Comparison of ENCODE assay signal across 21 cellular contexts in the genomic region with DNA sequence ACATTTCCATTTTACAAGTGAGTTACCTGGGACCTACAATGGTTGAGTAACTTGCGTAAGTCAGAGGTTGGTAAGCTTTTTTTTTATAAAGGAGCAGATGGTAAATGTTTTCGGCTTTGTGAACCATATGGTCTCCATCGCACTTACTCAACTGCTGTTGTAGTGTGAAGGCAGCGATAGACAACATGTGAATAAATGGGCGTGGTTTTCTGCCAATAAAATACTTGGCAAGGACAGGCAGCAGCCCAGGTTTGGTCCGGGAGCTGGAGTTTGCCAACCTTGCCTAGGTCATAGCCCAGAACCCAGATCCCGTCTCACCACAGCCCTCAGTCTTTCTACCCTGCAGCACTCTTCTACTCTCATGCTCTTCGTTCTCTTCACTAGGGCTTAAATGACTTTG. TPM values are rescaled to one million over a fixed set of nuclear protein-coding genes. Genes with fewer than 3 reads are reported as not detected.
A peak's percentile ranks its signal among the peaks of the same experiment; 100 is the strongest.
DNase-seq lines count a peak whose midpoint lies in the region; ATAC-seq and TF ChIP-seq lines count a peak whose summit lies in the region.
"Had no signal": no experiment of that assay in that cellular context is flagged by ENCODE, and none has a peak within 500 bp of the region (broad histone marks: within the 10 kb centered on the region; RNA-seq: fewer than 3 reads in every experiment).

No MANE protein-coding gene starts in this region.

- DNase-seq in DMS 273 (lab: John Stamatoyannopoulos, UW; ENCODE audit: unreplicated experiment), result peak; percentile 92
- DNase-seq in NCI-H1694 (lab: John Stamatoyannopoulos, UW), result peak; percentile 90
- no peak for DNase-seq in T-helper 17 cell
- no peak for DNase-seq in left colon
- DNase-seq in T-cell, result no peak
- no peak for DNase-seq in nephron progenitor cell
- DNase-seq: ACHN; CD4-positive, alpha-beta T cell; DMS79 treated with DMSO at 0.1 percent for 48 hours; KBM-7; NCI-H1436 treated with DMSO at 0.1 percent for 48 hours; NCI-H2081 treated with DMSO at 0.1 percent for 48 hours; NCI-H2227 treated with DMSO at 0.1 percent for 48 hours; NCI-H526 treated with DMSO at 0.1 percent for 48 hours; NK-92 treated with Interleukin-12 subunit alpha and Interleukin-12 subunit beta, amount 100 ng/mL, for 24 hours; OCI-M1; SHP77 treated with DMSO at 0.1 percent for 48 hours had no signal

- H3K4me3 Mint-ChIP-seq in T-helper 17 cell, result no peak overlapping the region
- H3K4me3 Mint-ChIP-seq in T-cell, result no peak overlapping the region
- no peak overlapping the region for H3K4me3 Mint-ChIP-seq in nephron progenitor cell
- H3K4me3 Mint-ChIP-seq: B cell; CD4-positive, alpha-beta T cell had no signal

- peaks cover 6% of the 10 kb centered on the region for H3K4me1 Mint-ChIP-seq in T-helper 17 cell
- H3K4me1 Mint-ChIP-seq in T-cell, result peaks cover 7 to 17% (median 12%) of the 10 kb centered on the region in 3 donors
- H3K4me1 Mint-ChIP-seq in nephron progenitor cell, result peaks cover 9% of the 10 kb centered on the region

- intact Hi-C loops in left colon (cut with DNase I, micrococcal nuclease), result no loop called here

- ATAC-seq in T-helper 17 cell (no peak), left colon (peak; percentile 87), T-cell (replicated peaks in 1 of 4) (no peak), HG02885 (IDR thresholded peaks at IDR 0.05; ENCODE audit: poor library complexity, unreplicated experiment) (no peak)
- ATAC-seq: SK-N-SH treated with all-trans-retinoic acid at 6 μM for 48 hours had no signal

- H3K9me3 Mint-ChIP-seq in T-cell (no peaks in the 10 kb centered on the region), nephron progenitor cell (no peaks in the 10 kb centered on the region)
- H3K9me3 Mint-ChIP-seq: CD4-positive, alpha-beta T cell had no signal

- H3K27ac Mint-ChIP-seq in T-helper 17 cell (peak overlapping the region; percentile 56), T-cell (no peak overlapping the region), nephron progenitor cell (no peak overlapping the region)
- H3K27ac Mint-ChIP-seq: B cell; CD4-positive, alpha-beta T cell had no signal

- no peaks in the 10 kb centered on the region for H3K27me3 Mint-ChIP-seq in T-helper 17 cell
- no peaks in the 10 kb centered on the region for H3K27me3 Mint-ChIP-seq in T-cell
- H3K27me3 Mint-ChIP-seq in nephron progenitor cell (ENCODE audit: low read depth, poor library complexity), result peaks cover 2% of the 10 kb centered on the region
- H3K27me3 Mint-ChIP-seq: B cell; CD4-positive, alpha-beta T cell had no signal

- POLR2A ChIA-PET in T-cell (lab: Charles Lee), result no interaction called here

- no peaks in the 10 kb centered on the region for H3K9me3 ChIP-seq in T-helper 17 cell (ENCODE audit: control insufficient read depth, low read length, poor library complexity, severe bottlenecking)
- H3K9me3 ChIP-seq: HAP-1 had no signal

- CTCF ChIA-PET in T-cell (lab: Charles Lee), result no interaction called here

- H3K36me3 Mint-ChIP-seq in T-helper 17 cell (ENCODE audit: low read depth) (peaks cover 4% of the 10 kb centered on the region), T-cell (peaks cover 49% of the 10 kb centered on the region), nephron progenitor cell (ENCODE audit: low read depth) (peaks cover 62% of the 10 kb centered on the region)

- no peak for TF ChIP-seq CTCF in nephron progenitor cell (IDR thresholded peaks at IDR 0.05)

RNA-seq across cellular contexts. Expression of a gene that starts 6.3 kb away (rescaled TPM):
- 10 to 100 TPM; 22.7 to 26.0 TPM for total RNA-seq in T-helper 17 cell
- 10 to 100 TPM; 13.0 to 15.4 TPM for total RNA-seq in left colon
- total RNA-seq in T-cell, result 10 to 100 TPM; 28.9 to 45.8 (median 41.8) TPM

RNA-seq across cellular contexts. Expression of a gene that starts 23.8 kb away (rescaled TPM):
- total RNA-seq in T-helper 17 cell, result 100 to 1,000 TPM in 1 of 2 donors, 10 to 100 TPM in 1; 91.8 to 102 TPM
- 100 to 1,000 TPM; 229 to 262 TPM for total RNA-seq in left colon
- 100 to 1,000 TPM in 3 of 5 donors, 10 to 100 TPM in 2; 86.4 to 129 (median 115) TPM for total RNA-seq in T-cell

RNA-seq across cellular contexts. Expression of a gene that starts 25.3 kb away (rescaled TPM):
- 10 to 100 TPM; 43.0 to 45.6 TPM for total RNA-seq in T-helper 17 cell
- 10 to 100 TPM; 38.8 to 43.4 TPM for total RNA-seq in left colon
- 10 to 100 TPM; 44.7 to 51.8 (median 47.0) TPM for total RNA-seq in T-cell

RNA-seq across cellular contexts. Expression of a gene that starts 25.4 kb away (rescaled TPM):
- total RNA-seq in T-helper 17 cell (10 to 100 TPM; 14.6 to 17.1 TPM), left colon (10 to 100 TPM; 19.6 to 25.1 TPM), T-cell (10 to 100 TPM; 23.7 to 27.2 (median 24.9) TPM)

Comparison
In these comparisons a context has a peak if more than half of its experiments do, and no peak if none do; other contexts are left out.
1. DNase-seq: peak in DMS 273 (single experiment) and NCI-H1694 (single experiment); none in T-helper 17 cell (0 of 3), left colon (0 of 2), T-cell (0 of 34) and nephron progenitor cell (single experiment).